In genomic region chr3:182597621-182598041, GRCh38 we compare ENCODE assay signal across 25 cellular contexts.
DNase-seq lines count a peak whose midpoint lies in the region; ATAC-seq and TF ChIP-seq lines count a peak whose summit lies in the region.
"Had no signal": no experiment of that assay in that cellular context is flagged by ENCODE, and none has a peak within 500 bp of the region (broad histone marks: within the 10 kb centered on the region; RNA-seq: fewer than 3 reads in every experiment).

No MANE protein-coding gene starts in this region.

- H3K36me3 ChIP-seq in Caco-2 (ENCODE audit: control insufficient read depth, insufficient read depth, low read length), result no peaks in the 10 kb centered on the region
- no peaks in the 10 kb centered on the region for H3K36me3 ChIP-seq in left lung
- H3K36me3 ChIP-seq: HAP-1, tibial artery had no signal

- no peaks in the 10 kb centered on the region for H3K27me3 Mint-ChIP-seq in Caco-2 (ENCODE audit: insufficient read depth, unreplicated experiment)
- H3K27me3 Mint-ChIP-seq: activated CD8-positive, alpha-beta memory T cell treated with anti-CD3 and anti-CD28 coated beads, Interleukin-2, amount 10 ng/mL, durations not matched to agents 7 days and 5 days had no signal

- H3K4me1 ChIP-seq in Caco-2 (peaks cover 23% of the 10 kb centered on the region), left lung (no peaks in the 10 kb centered on the region)
- H3K4me1 ChIP-seq: HAP-1, tibial artery had no signal

- ATAC-seq in left lung, result peak; percentile 89
- ATAC-seq in HG03565 (IDR thresholded peaks at IDR 0.05; ENCODE audit: unreplicated experiment), result no peak
- no peak for ATAC-seq in GM19035 (IDR thresholded peaks at IDR 0.05; ENCODE audit: unreplicated experiment)
- ATAC-seq: activated CD4-positive, alpha-beta T cell treated with anti-CD3 and anti-CD28 coated beads for 36 hours; activated CD8-positive, alpha-beta memory T cell treated with anti-CD3 and anti-CD28 coated beads, Interleukin-2, amount 10 ng/mL, durations not matched to agents 7 days and 5 days; CD8-positive, alpha-beta T cell; stimulated activated naive B cell treated with anti-CD40 and anti-IgM and Interleukin-4, amounts not matched to agents 10 μg/mL and 1 μg/mL and 100 μg/mL, for 72 hours had no signal

- no peaks in the 10 kb centered on the region for H3K36me3 Mint-ChIP-seq in Caco-2 (ENCODE audit: insufficient read depth, unreplicated experiment)
- H3K36me3 Mint-ChIP-seq: activated CD8-positive, alpha-beta memory T cell treated with anti-CD3 and anti-CD28 coated beads, Interleukin-2, amount 10 ng/mL, durations not matched to agents 7 days and 5 days; CD8-positive, alpha-beta T cell; stimulated activated naive B cell treated with anti-CD40 and anti-IgM and Interleukin-4, amounts not matched to agents 10 μg/mL and 1 μg/mL and 100 μg/mL, for 72 hours had no signal

- CTCF ChIA-PET in Caco-2 (lab: Charles Lee), result no interaction called here

- H3K4me3 ChIP-seq in Caco-2 (ENCODE audit: low read depth, low read length), result no peak overlapping the region
- no peak overlapping the region for H3K4me3 ChIP-seq in choroid plexus epithelial cell (ENCODE audit: low read depth, low read length)
- no peak overlapping the region for H3K4me3 ChIP-seq in left lung
- H3K4me3 ChIP-seq: HAP-1, tibial artery had no signal

- POLR2A ChIA-PET in Caco-2 (lab: Charles Lee), result no interaction called here

- no peak overlapping the region for H3K27ac ChIP-seq in left lung
- H3K27ac ChIP-seq: tibial artery had no signal

- DNase-seq in Caco-2 (peak in 1 of 2 experiments; percentile 58), M059J (ENCODE audit: low read depth) (peak; percentile 56), choroid plexus epithelial cell (ENCODE audit: low read depth) (peak; percentile 1), left lung (no peak), NCI-H2227 treated with DMSO at 0.1 percent for 48 hours (lab: John Stamatoyannopoulos, UW) (no peak), COLO829 (ENCODE audit: low spot score) (no peak)
- DNase-seq: activated CD4-positive, alpha-beta T cell treated with anti-CD3 and anti-CD28 coated beads for 36 hours; activated CD8-positive, alpha-beta memory T cell treated with anti-CD3 and anti-CD28 coated beads, Interleukin-2, amount 10 ng/mL, durations not matched to agents 7 days and 5 days; activated effector memory CD4-positive, alpha-beta T cell treated with Interleukin-2 at 50 U/mL for 16 hours; CD8-positive, alpha-beta T cell; cerebellar nuclear complex; effector memory CD4-positive, alpha-beta T cell; EL; hypothalamus; KG1; NCI-H1048; NCI-H2081 treated with DMSO at 0.1 percent for 48 hours; SK-N-SH; stimulated activated CD4-positive, alpha-beta T cell treated with anti-CD3 and anti-CD28 coated beads, Interleukin-15, amount 100 ng/mL, for 24 hours; stimulated activated naive B cell treated with anti-CD40 and anti-IgM and Interleukin-4, amounts not matched to agents 10 μg/mL and 1 μg/mL and 100 μg/mL, for 72 hours; T-helper 9 cell; tibial artery had no signal

- no peaks in the 10 kb centered on the region for H3K27me3 ChIP-seq in Caco-2 (replicated peaks; ENCODE audit: control insufficient read depth, insufficient read depth, low read length)
- no peaks in the 10 kb centered on the region for H3K27me3 ChIP-seq in left lung
- H3K27me3 ChIP-seq: tibial artery had no signal

- intact Hi-C loops in Caco-2 (cut with micrococcal nuclease; ENCODE audit: unreplicated experiment) (loop anchor here (1.0 kb wide), 1 partner anchor 9 kb away; no protein-coding TSS in a partner anchor), left lung (cut with DNase I) (no loop called here)

- H3K4me3 Mint-ChIP-seq in Caco-2 (ENCODE audit: unreplicated experiment), result peak overlapping the region; percentile 16
- H3K4me3 Mint-ChIP-seq: activated CD4-positive, alpha-beta T cell treated with anti-CD3 and anti-CD28 coated beads for 36 hours; activated CD8-positive, alpha-beta memory T cell treated with anti-CD3 and anti-CD28 coated beads, Interleukin-2, amount 10 ng/mL, durations not matched to agents 7 days and 5 days; CD8-positive, alpha-beta T cell; stimulated activated naive B cell treated with anti-CD40 and anti-IgM and Interleukin-4, amounts not matched to agents 10 μg/mL and 1 μg/mL and 100 μg/mL, for 72 hours had no signal

- H3K27ac Mint-ChIP-seq in Caco-2 (ENCODE audit: unreplicated experiment), result peak overlapping the region; percentile 55
- H3K27ac Mint-ChIP-seq: activated CD4-positive, alpha-beta T cell treated with anti-CD3 and anti-CD28 coated beads for 36 hours; activated CD8-positive, alpha-beta memory T cell treated with anti-CD3 and anti-CD28 coated beads, Interleukin-2, amount 10 ng/mL, durations not matched to agents 7 days and 5 days; CD8-positive, alpha-beta T cell; stimulated activated naive B cell treated with anti-CD40 and anti-IgM and Interleukin-4, amounts not matched to agents 10 μg/mL and 1 μg/mL and 100 μg/mL, for 72 hours had no signal

- TF ChIP-seq CTCF in Caco-2 (IDR thresholded peaks at IDR 0.05; ENCODE audit: insufficient read depth in 1 of 2, low read depth in 1 of 2, low read length in 1 of 2, severe bottlenecking in 1 of 2, unreplicated experiment in 1 of 2) (no peak), choroid plexus epithelial cell (conservative IDR thresholded peaks at IDR 0.05; ENCODE audit: low read depth, low read length) (no peak), left lung (IDR thresholded peaks at IDR 0.05) (no peak)

- peaks cover 14% of the 10 kb centered on the region for H3K4me1 Mint-ChIP-seq in Caco-2 (ENCODE audit: low read depth, unreplicated experiment)
- H3K4me1 Mint-ChIP-seq: activated CD4-positive, alpha-beta T cell treated with anti-CD3 and anti-CD28 coated beads for 36 hours; activated CD8-positive, alpha-beta memory T cell treated with anti-CD3 and anti-CD28 coated beads, Interleukin-2, amount 10 ng/mL, durations not matched to agents 7 days and 5 days; stimulated activated naive B cell treated with anti-CD40 and anti-IgM and Interleukin-4, amounts not matched to agents 10 μg/mL and 1 μg/mL and 100 μg/mL, for 72 hours had no signal

- H3K9me3 ChIP-seq in Caco-2 (no peaks in the 10 kb centered on the region; the same call in 1 of the 2 replicates), left lung (no peaks in the 10 kb centered on the region)
- H3K9me3 ChIP-seq: HAP-1, SK-N-SH, tibial artery had no signal

- no TSS peak for BruUV-seq in Caco-2 (replicated peaks; lab: Mats Ljungman, UMichigan)

- no peaks in the 10 kb centered on the region for H3K9me3 Mint-ChIP-seq in Caco-2 (ENCODE audit: unreplicated experiment)
- H3K9me3 Mint-ChIP-seq: CD8-positive, alpha-beta T cell had no signal

Comparison
In these comparisons a context has a peak if more than half of its experiments do, and no peak if none do; other contexts are left out.
1. DNase-seq: peak in M059J (single experiment) and choroid plexus epithelial cell (single experiment); none in left lung (0 of 2), NCI-H2227 treated with DMSO at 0.1 percent for 48 hours (single experiment) and COLO829 (single experiment).